9 cellular contexts compared by ENCODE assay signal in genomic region chr17:40538019-40538935, GRCh38. TPM values are rescaled to one million over a fixed set of nuclear protein-coding genes. Genes with fewer than 3 reads are reported as not detected.
DNase-seq lines count a peak whose midpoint lies in the region; ATAC-seq, FAIRE-seq and TF ChIP-seq lines count a peak whose summit lies in the region.
"Had no signal": no experiment of that assay in that cellular context is flagged by ENCODE, and none has a peak within 500 bp of the region (broad histone marks: within the 10 kb centered on the region; RNA-seq: fewer than 3 reads in every experiment).

No MANE protein-coding gene starts in this region.

- no peaks in the 10 kb centered on the region; a peak in 1 of 4 replicates for H3K27me3 ChIP-seq in GM12878 (replicated peaks in 1 of 2; ENCODE audit: control insufficient read depth in 2 of 2, insufficient read depth in 2 of 2, low read length in 1 of 2)
- no peaks in the 10 kb centered on the region for H3K27me3 ChIP-seq in HepG2 (ENCODE audit: control insufficient read depth in 1 of 2, insufficient read depth in 2 of 2, low read length in 2 of 2)

- H4K20me1 ChIP-seq in GM12878 (ENCODE audit: control insufficient read depth, insufficient read depth) (no peaks in the 10 kb centered on the region), HepG2 (ENCODE audit: insufficient read depth, low read length) (no peaks in the 10 kb centered on the region)

- intact Hi-C loops in GM12878 (cut with micrococcal nuclease; ENCODE audit: unreplicated experiment), result no loop called here
- intact Hi-C loops in HepG2 (cut with micrococcal nuclease; ENCODE audit: unreplicated experiment), result no loop called here

- WGBS in GM12878 (ENCODE audit: insufficient coverage, insufficient replicate concordance, low lambda C conversion rate, missing lambda C conversion rate), result 74% methylated on average over 15 of the region's 15 CpGs
- 94% methylated on average over 15 of the region's 15 CpGs for WGBS in HepG2 (ENCODE audit: low lambda C conversion rate)

- no peak overlapping the region for H2AFZ ChIP-seq in GM12878 (ENCODE audit: control insufficient read depth, low read depth, low read length)
- H2AFZ ChIP-seq in HepG2 (ENCODE audit: low read length), result no peak overlapping the region

- TF ChIP-seq EP300 in GM12878 (IDR thresholded peaks at IDR 0.05; ENCODE audit: borderline replicate concordance in 1 of 2, control insufficient read depth in 1 of 2, low read depth in 2 of 2, low read length in 2 of 2) (no peak), HepG2 (IDR thresholded peaks at IDR 0.05; ENCODE audit: low read depth in 2 of 2, low read length in 2 of 2) (no peak), HepG2 (CRISPR knock-in tag; IDR thresholded peaks at IDR 0.05; ENCODE audit: borderline replicate concordance) (no peak)

- H3K9ac ChIP-seq in GM12878 (ENCODE audit: control insufficient read depth, insufficient read depth, low read length) (no peak overlapping the region), HepG2 (ENCODE audit: insufficient read depth, low read depth, low read length) (no peak overlapping the region)

- peak; percentile 70 for DNase-seq in M059J (ENCODE audit: low read depth)
- no peak for DNase-seq in GM12878 (ENCODE audit: low read depth, low spot score)
- DNase-seq in HepG2 (ENCODE audit: low spot score), result no peak
- peak in 31 of 49 donors; percentile 7 to 87 (median 35) for DNase-seq in substantia nigra (lab: John Stamatoyannopoulos, UW)
- no peak for DNase-seq in AML-193 (lab: John Stamatoyannopoulos, UW)
- no peak for DNase-seq in activated gamma-delta T cell (lab: John Stamatoyannopoulos, UW)
- DNase-seq: cortex of kidney had no signal

- POLR2A ChIA-PET in GM12878 (lab: Charles Lee), result interaction anchor here (0.6 to 3.7 kb wide), 11 partner anchors 11 to 122 kb away, joined by 3 to 24 read pairs (median 3); partner anchors contain the start of gene TOP2A
- POLR2A ChIA-PET in HepG2 (lab: Yijun Ruan, JAX), result interaction anchor here (0.6 to 11.0 kb wide), 4 partner anchors 10 to 250 kb away, joined by 3 to 116 read pairs (median 55); no protein-coding TSS in a partner anchor

- SMC1A ChIA-PET in GM12878 (lab: Charles Lee; ENCODE audit: uncharacterized antibody, unreplicated experiment), result interaction anchor here (0.9 to 15.5 kb wide), 6 partner anchors 19 to 236 kb away, joined by 3 to 430 read pairs (median 4); partner anchors contain the start of genes CCR7 and TOP2A

- H3K4me3 ChIP-seq in GM12878, result no peak overlapping the region
- no peak overlapping the region for H3K4me3 ChIP-seq in HepG2 (replicated peaks in 1 of 3; ENCODE audit: insufficient read depth in 1 of 3, low read depth in 2 of 3, low read length in 3 of 3)

- CTCF ChIA-PET in GM12878 (lab: Yijun Ruan, JAX) (interaction anchor here (0.8 to 19.2 kb wide), 10 partner anchors 8 to 1124 kb away, joined by 3 to 318 read pairs (median 8); partner anchors contain the start of genes CCR7 and IGFBP4), HepG2 (lab: Yijun Ruan, JAX; ENCODE audit: low intra/inter-chr PET ratio, low total read pairs) (no interaction called here)

- ATAC-seq in GM12878 (no peak), HepG2 (no peak), GM19324 (IDR thresholded peaks at IDR 0.05; ENCODE audit: low FRiP score, unreplicated experiment) (no peak)

- H3K4me2 ChIP-seq in GM12878 (ENCODE audit: control insufficient read depth, insufficient read depth) (no peak overlapping the region), HepG2 (ENCODE audit: low read depth, low read length) (no peak overlapping the region)

- H3K9me3 ChIP-seq in GM12878 (replicated peaks; ENCODE audit: control insufficient read depth, insufficient read depth, low read length) (no peaks in the 10 kb centered on the region), HepG2 (ENCODE audit: low read length) (no peaks in the 10 kb centered on the region)

- TF ChIP-seq CTCF in GM12878 (IDR thresholded peaks at IDR 0.05 in 2 of 3, conservative IDR thresholded peaks at IDR 0.05 in 1 of 3; ENCODE audit: control insufficient read depth in 2 of 3, extremely low read depth in 1 of 3, insufficient read depth in 1 of 3, low read depth in 3 of 3, low read length in 3 of 3) (no peak), HepG2 (CRISPR knock-in tag; IDR thresholded peaks at IDR 0.05) (no peak)

- BruUV-seq in GM12878 (replicated peaks; lab: Mats Ljungman, UMichigan) (no TSS peak), HepG2 (replicated peaks; lab: Mats Ljungman, UMichigan) (no TSS peak)

- in situ Hi-C loops in GM12878 (cut with MboI), result loop anchor here (5.0 to 25.0 kb wide), 2 partner anchors 101 to 231 kb away; partner anchors contain the start of genes IGFBP4 and RARA
- in situ Hi-C loops in HepG2 (cut with HindIII; ENCODE audit: extremely low pct_ligation_motif_present, low pct_unique_long_range_greater_than_20kb), result no loop called here

- TF ChIP-seq RAD21 in GM12878 (IDR thresholded peaks at IDR 0.05; ENCODE audit: insufficient read depth, low read depth, low read length) (no peak), HepG2 (CRISPR knock-in tag; IDR thresholded peaks at IDR 0.05) (no peak)

- TF ChIP-seq POLR2A in GM12878 (IDR thresholded peaks at IDR 0.05; ENCODE audit: low read depth, low read length) (no peak), HepG2 (IDR thresholded peaks at IDR 0.05; ENCODE audit: insufficient read depth in 1 of 2, low read depth in 2 of 2, low read length in 2 of 2) (no peak)

- H3K79me2 ChIP-seq in GM12878 (ENCODE audit: control insufficient read depth, insufficient read depth, low read length), result no peaks in the 10 kb centered on the region
- no peaks in the 10 kb centered on the region for H3K79me2 ChIP-seq in HepG2 (ENCODE audit: insufficient read depth, low read length)

- FAIRE-seq in GM12878 (lab: Jason Lieb, UNC) (no peak), HepG2 (lab: Jason Lieb, UNC) (no peak)

- H3K36me3 ChIP-seq in GM12878 (ENCODE audit: control insufficient read depth in 2 of 2, insufficient read depth in 2 of 2, low read length in 1 of 2) (no peaks in the 10 kb centered on the region), HepG2 (replicated peaks in 1 of 2; ENCODE audit: control insufficient read depth in 1 of 2, insufficient read depth in 2 of 2, low read length in 2 of 2) (no peaks in the 10 kb centered on the region)

- H3K4me1 ChIP-seq in GM12878 (ENCODE audit: control insufficient read depth, insufficient read depth, low read length) (peaks cover 65% of the 10 kb centered on the region), HepG2 (ENCODE audit: insufficient read depth, low read length) (peaks cover 88% of the 10 kb centered on the region)

- RAD21 ChIA-PET in GM12878 (lab: Charles Lee; ENCODE audit: unreplicated experiment), result interaction anchor here (4.3 to 16.5 kb wide), 4 partner anchors 19 to 121 kb away, joined by 35 to 514 read pairs (median 106); partner anchors contain the start of genes CCR7 and TOP2A

- H3K27ac ChIP-seq in GM12878 (ENCODE audit: control insufficient read depth, insufficient read depth), result no peak overlapping the region
- no peak overlapping the region for H3K27ac ChIP-seq in HepG2 (ENCODE audit: extremely low read length, insufficient read depth, low read length)
- no peak overlapping the region for H3K27ac ChIP-seq in substantia nigra (ENCODE audit: low read depth, low read length, poor library complexity, severe bottlenecking)

RNA-seq across cellular contexts. Expression of gene CCR7, which starts 27.0 kb away (rescaled TPM):
- not detected in 2 replicates for total RNA-seq in M059J (2014; rRNA removed; shearing (Covaris generic))
- total RNA-seq in GM12878 (2013; cell fraction: nucleolus; rRNA removed), result 1,072 and 1,160 TPM in 2 replicates
- total RNA-seq in GM12878 (2014; rRNA removed) (235 and 242 TPM in 2 replicates), GM12878 (2014; rRNA removed; fragmentation: Illumina TruSeq; extraction: Trizol) (131 and 136 TPM in 2 replicates), GM12878 (2021) (192 and 209 TPM in 2 replicates), HepG2 (2016; rRNA removed; fragmentation: Illumina TruSeq; extraction: Trizol) (0.04 TPM in 1 of 2 replicates, not detected in the other)
- 96.4 TPM for polyA plus RNA-seq in GM12878 (2011; ENCODE audit: low read depth)
- polyA plus RNA-seq in GM12878 (2011; rRNA removed) (696 and 1,171 TPM in 2 replicates), GM12878 (2014; fragmentation: Illumina TruSeq; extraction: Trizol) (171 and 245 TPM in 2 replicates), GM12878 (2014; fragmentation: Nextera tagmentation; extraction: Ambion mirVana) (100 to 1,000 TPM; 235 to 294 TPM), GM12878 (2014; rRNA removed) (258 and 274 TPM in 2 replicates), GM12878 (2016; fragmentation: Nextera tagmentation; extraction: Ambion mirVana) (100 to 1,000 TPM; 571 to 606 TPM), HepG2 (2011; rRNA removed) (0.53 and 0.55 TPM in 2 replicates)
- polyA plus RNA-seq in GM12878 (2011; cell fraction: cytosol; rRNA removed), result 1,486 and 1,699 TPM in 2 replicates
- 1,140 and 1,750 TPM in 2 replicates for polyA plus RNA-seq in GM12878 (2011; cell fraction: nucleus; rRNA removed)
- polyA plus RNA-seq in GM12878 (2012), result 149 and 215 TPM in 2 replicates
- polyA minus RNA-seq in GM12878 (2011; rRNA and poly(A)+ RNA removed), result 2,298 and 2,348 TPM in 2 replicates
- polyA minus RNA-seq in GM12878 (2011; cell fraction: cytosol; rRNA and poly(A)+ RNA removed), result 332 and 352 TPM in 2 replicates
- polyA minus RNA-seq in GM12878 (2011; cell fraction: nucleus; rRNA and poly(A)+ RNA removed), result 378 and 542 TPM in 2 replicates
- not detected in 2 replicates for total RNA-seq in HepG2 (2016; cell fraction: cytosol; rRNA removed; fragmentation: Illumina TruSeq; extraction: Trizol; ENCODE audit: low read depth)
- total RNA-seq in HepG2 (2016; cell fraction: insoluble cytoplasmic fraction; rRNA removed; fragmentation: Illumina TruSeq; extraction: Trizol), result 0.09 TPM in 1 of 2 replicates, not detected in the other
- not detected in 2 replicates for total RNA-seq in HepG2 (2016; cell fraction: membrane; rRNA removed; fragmentation: Illumina TruSeq; extraction: Trizol)
- total RNA-seq in HepG2 (2016; cell fraction: nucleus; rRNA removed; fragmentation: Illumina TruSeq; extraction: Trizol), result not detected in 2 replicates
- polyA plus RNA-seq in HepG2 (2011; cell fraction: cytosol; rRNA removed), result 0.59 and 0.70 TPM in 2 replicates
- 0.31 and 1.1 TPM in 2 replicates for polyA plus RNA-seq in HepG2 (2011; cell fraction: nucleus; rRNA removed)
- polyA plus RNA-seq in HepG2 (2012), result 1.1 and 1.5 TPM in 2 replicates
- not detected in 2 replicates for polyA plus RNA-seq in HepG2 (2016; cell fraction: cytosol; fragmentation: Illumina TruSeq; extraction: Trizol; ENCODE audit: low read depth)
- polyA plus RNA-seq in HepG2 (2016; cell fraction: insoluble cytoplasmic fraction; fragmentation: Illumina TruSeq; extraction: Trizol; ENCODE audit: low read depth), result not detected in 2 replicates
- not detected in 2 replicates for polyA plus RNA-seq in HepG2 (2016; cell fraction: membrane; fragmentation: Illumina TruSeq; extraction: Trizol; ENCODE audit: low read depth)
- polyA plus RNA-seq in HepG2 (2016; cell fraction: nucleus; fragmentation: Illumina TruSeq; extraction: Trizol; ENCODE audit: insufficient read depth, low read depth), result not detected in 2 replicates
- polyA minus RNA-seq in HepG2 (2011; rRNA and poly(A)+ RNA removed; ENCODE audit: low replicate concordance), result 1.4 and 3.5 TPM in 2 replicates
- 0.40 TPM in 1 of 2 replicates, not detected in the other for polyA minus RNA-seq in HepG2 (2011; cell fraction: cytosol; rRNA and poly(A)+ RNA removed)
- polyA minus RNA-seq in HepG2 (2011; cell fraction: nucleus; rRNA and poly(A)+ RNA removed), result 0.37 TPM in 1 of 2 replicates, not detected in the other
- total RNA-seq: SK-MEL-5 had no signal

RNA-seq across cellular contexts. Expression of gene TNS4, which starts 36.9 kb away (rescaled TPM):
- 0.10 TPM in 1 of 2 replicates, not detected in the other for total RNA-seq in M059J (2014; rRNA removed; shearing (Covaris generic))
- total RNA-seq in GM12878 (2013; cell fraction: nucleolus; rRNA removed), result 1.9 and 3.5 TPM in 2 replicates
- total RNA-seq in GM12878 (2014; rRNA removed) (0.16 and 0.34 TPM in 2 replicates), GM12878 (2014; rRNA removed; fragmentation: Illumina TruSeq; extraction: Trizol) (0.31 and 0.46 TPM in 2 replicates), GM12878 (2021) (0.90 and 1.0 TPM in 2 replicates), HepG2 (2016; rRNA removed; fragmentation: Illumina TruSeq; extraction: Trizol) (0.58 TPM in 2 replicates)
- not detected for polyA plus RNA-seq in GM12878 (2011; ENCODE audit: low read depth)
- polyA plus RNA-seq in GM12878 (2011; rRNA removed) (0.35 and 0.69 TPM in 2 replicates), GM12878 (2014; fragmentation: Illumina TruSeq; extraction: Trizol) (0.49 and 0.85 TPM in 2 replicates), GM12878 (2014; fragmentation: Nextera tagmentation; extraction: Ambion mirVana) (not detected), GM12878 (2014; rRNA removed) (0.67 and 1.2 TPM in 2 replicates), GM12878 (2016; fragmentation: Nextera tagmentation; extraction: Ambion mirVana) (under 1 TPM; 0.10 to 0.79 TPM), HepG2 (2011; rRNA removed) (1.7 and 2.1 TPM in 2 replicates)
- 0.79 TPM in 2 replicates for polyA plus RNA-seq in GM12878 (2011; cell fraction: cytosol; rRNA removed)
- 0.39 and 0.61 TPM in 2 replicates for polyA plus RNA-seq in GM12878 (2011; cell fraction: nucleus; rRNA removed)
- polyA plus RNA-seq in GM12878 (2012), result 0.13 TPM in 1 of 2 replicates, not detected in the other
- 1.5 and 4.2 TPM in 2 replicates for polyA minus RNA-seq in GM12878 (2011; rRNA and poly(A)+ RNA removed)
- 0.21 and 1.3 TPM in 2 replicates for polyA minus RNA-seq in GM12878 (2011; cell fraction: cytosol; rRNA and poly(A)+ RNA removed)
- polyA minus RNA-seq in GM12878 (2011; cell fraction: nucleus; rRNA and poly(A)+ RNA removed), result 1.2 and 2.5 TPM in 2 replicates
- total RNA-seq in HepG2 (2016; cell fraction: cytosol; rRNA removed; fragmentation: Illumina TruSeq; extraction: Trizol; ENCODE audit: low read depth), result 0.18 and 0.20 TPM in 2 replicates
- total RNA-seq in HepG2 (2016; cell fraction: insoluble cytoplasmic fraction; rRNA removed; fragmentation: Illumina TruSeq; extraction: Trizol), result 0.32 and 0.51 TPM in 2 replicates
- 0.31 and 0.38 TPM in 2 replicates for total RNA-seq in HepG2 (2016; cell fraction: membrane; rRNA removed; fragmentation: Illumina TruSeq; extraction: Trizol)
- 0.37 and 1.3 TPM in 2 replicates for total RNA-seq in HepG2 (2016; cell fraction: nucleus; rRNA removed; fragmentation: Illumina TruSeq; extraction: Trizol)
- polyA plus RNA-seq in HepG2 (2011; cell fraction: cytosol; rRNA removed), result 0.69 and 1.3 TPM in 2 replicates
- 7.1 and 10.8 TPM in 2 replicates for polyA plus RNA-seq in HepG2 (2011; cell fraction: nucleus; rRNA removed)
- 0.37 and 0.42 TPM in 2 replicates for polyA plus RNA-seq in HepG2 (2012)
- polyA plus RNA-seq in HepG2 (2016; cell fraction: cytosol; fragmentation: Illumina TruSeq; extraction: Trizol; ENCODE audit: low read depth), result 0.20 and 0.22 TPM in 2 replicates
- polyA plus RNA-seq in HepG2 (2016; cell fraction: insoluble cytoplasmic fraction; fragmentation: Illumina TruSeq; extraction: Trizol; ENCODE audit: low read depth), result 1.3 and 2.3 TPM in 2 replicates
- polyA plus RNA-seq in HepG2 (2016; cell fraction: membrane; fragmentation: Illumina TruSeq; extraction: Trizol; ENCODE audit: low read depth), result 0.34 and 0.72 TPM in 2 replicates
- 4.4 and 6.8 TPM in 2 replicates for polyA plus RNA-seq in HepG2 (2016; cell fraction: nucleus; fragmentation: Illumina TruSeq; extraction: Trizol; ENCODE audit: insufficient read depth, low read depth)
- polyA minus RNA-seq in HepG2 (2011; rRNA and poly(A)+ RNA removed; ENCODE audit: low replicate concordance), result 7.4 and 24.1 TPM in 2 replicates
- 2.6 and 3.7 TPM in 2 replicates for polyA minus RNA-seq in HepG2 (2011; cell fraction: cytosol; rRNA and poly(A)+ RNA removed)
- 4.0 and 6.1 TPM in 2 replicates for polyA minus RNA-seq in HepG2 (2011; cell fraction: nucleus; rRNA and poly(A)+ RNA removed)
- total RNA-seq: SK-MEL-5 had no signal

Comparison
In these comparisons a context has a peak if more than half of its experiments do, and no peak if none do; other contexts are left out.
1. DNase-seq: peak in M059J (single experiment) and substantia nigra (31 of 49); none in GM12878 (single experiment), HepG2 (single experiment), AML-193 (0 of 2) and activated gamma-delta T cell (single experiment).
2. RNA of gene CCR7, which starts 27.0 kb away (total RNA-seq): 131 to 1,160 TPM in GM12878; 0.04 to 0.09 TPM in HepG2 and not detected in M059J; every median in the first group is over 100 times any median in the second.